In the genomic region with DNA sequence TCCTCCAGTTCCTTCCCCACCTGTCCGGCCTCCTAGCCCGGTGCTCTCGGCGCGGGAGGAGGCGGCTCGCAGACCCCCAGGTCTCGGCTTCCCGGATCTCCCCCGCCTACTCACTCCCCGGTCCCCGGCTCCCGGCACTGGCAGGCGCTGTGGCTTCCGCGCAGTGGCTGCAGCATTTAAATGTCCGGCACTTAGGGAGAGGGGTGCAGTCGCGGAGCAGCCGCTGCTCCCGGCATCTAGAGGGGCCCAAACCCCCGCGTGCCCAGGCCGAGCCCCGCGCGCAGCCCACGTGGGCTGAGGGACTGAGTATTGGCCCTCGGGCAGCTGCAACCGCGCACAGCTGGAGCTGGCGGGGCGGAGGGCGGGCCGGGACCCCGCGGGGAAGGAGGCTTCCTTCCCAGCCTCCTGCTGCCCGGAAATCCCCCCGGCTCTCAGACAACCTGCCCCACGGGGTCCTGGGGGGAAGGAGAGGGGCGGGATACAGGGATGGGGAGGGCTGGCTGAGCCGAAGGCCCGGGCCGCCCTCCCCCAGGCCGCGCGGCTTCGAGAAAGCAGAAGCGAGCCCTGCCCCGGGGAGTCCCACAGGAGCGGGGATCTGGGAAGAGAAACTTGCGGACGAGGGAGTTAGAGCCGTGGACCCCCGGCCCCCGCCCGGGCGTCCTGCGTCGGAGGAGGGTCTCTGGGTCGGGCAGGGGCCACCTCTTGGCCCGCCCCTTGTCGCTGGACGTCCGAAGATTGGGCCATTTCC, we compare ENCODE assay signal across 1 cellular context.
TF ChIP-seq lines count a peak whose summit lies in the region.

No MANE protein-coding gene starts in this region.

TF ChIP-seq in GM12878, 131 proteins besides CTCF, POLR2A, EP300 and RAD21:
- TF ChIP-seq, protein P1, sequence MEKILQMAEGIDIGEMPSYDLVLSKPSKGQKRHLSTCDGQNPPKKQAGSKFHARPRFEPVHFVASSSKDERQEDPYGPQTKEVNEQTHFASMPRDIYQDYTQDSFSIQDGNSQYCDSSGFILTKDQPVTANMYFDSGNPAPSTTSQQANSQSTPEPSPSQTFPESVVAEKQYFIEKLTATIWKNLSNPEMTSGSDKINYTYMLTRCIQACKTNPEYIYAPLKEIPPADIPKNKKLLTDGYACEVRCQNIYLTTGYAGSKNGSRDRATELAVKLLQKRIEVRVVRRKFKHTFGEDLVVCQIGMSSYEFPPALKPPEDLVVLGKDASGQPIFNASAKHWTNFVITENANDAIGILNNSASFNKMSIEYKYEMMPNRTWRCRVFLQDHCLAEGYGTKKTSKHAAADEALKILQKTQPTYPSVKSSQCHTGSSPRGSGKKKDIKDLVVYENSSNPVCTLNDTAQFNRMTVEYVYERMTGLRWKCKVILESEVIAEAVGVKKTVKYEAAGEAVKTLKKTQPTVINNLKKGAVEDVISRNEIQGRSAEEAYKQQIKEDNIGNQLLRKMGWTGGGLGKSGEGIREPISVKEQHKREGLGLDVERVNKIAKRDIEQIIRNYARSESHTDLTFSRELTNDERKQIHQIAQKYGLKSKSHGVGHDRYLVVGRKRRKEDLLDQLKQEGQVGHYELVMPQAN (conservative IDR thresholded peaks at IDR 0.05): peak; percentile 19; the same call in 1 of the 2 replicates
- TF ChIP-seq IRF3 (IDR thresholded peaks at IDR 0.05) (no peak), SPI1 (IDR thresholded peaks at IDR 0.05; ENCODE audit: borderline replicate concordance, insufficient read depth, low read depth, low read length) (peak; percentile 79), DPF2 (IDR thresholded peaks at IDR 0.05) (peak; percentile 92), EGR1 (IDR thresholded peaks at IDR 0.05; ENCODE audit: borderline replicate concordance in 1 of 2, low read depth in 2 of 2, low read length in 2 of 2) (0 out of 3 replicates have a peak, but pooled peaks of 1 of the 2 experiments have one; percentile 18), HCFC1 (IDR thresholded peaks at IDR 0.05; ENCODE audit: low read length) (no peak), RELB (IDR thresholded peaks at IDR 0.05; ENCODE audit: low read depth) (peak; percentile 67; the same call in 1 of the 2 replicates), NR2F1 (conservative IDR thresholded peaks at IDR 0.05) (0 out of 2 replicates have a peak, but pooled peaks have one; percentile 13), BHLHE40 (IDR thresholded peaks at IDR 0.05; ENCODE audit: borderline replicate concordance in 1 of 2, low read depth in 2 of 2, low read length in 1 of 2) (0 out of 4 replicates have a peak, but pooled peaks of 1 of the 2 experiments have one; percentile 5), IKZF1 (conservative IDR thresholded peaks at IDR 0.05) (peak; percentile 88), IKZF2 (IDR thresholded peaks at IDR 0.05) (peak; percentile 58 to 73), EED (IDR thresholded peaks at IDR 0.05; ENCODE audit: low read depth) (peak; percentile 70), USF1 (IDR thresholded peaks at IDR 0.05; ENCODE audit: borderline replicate concordance, extremely low read length, insufficient read depth, low read depth, low read length) (peak; percentile 12), SUPT20H (IDR thresholded peaks at IDR 0.05; ENCODE audit: borderline replicate concordance, control insufficient read depth, low read depth, low read length) (no peak), TCF12 (IDR thresholded peaks at IDR 0.05; ENCODE audit: low read depth, low read length) (0 out of 2 replicates have a peak, but pooled peaks have one; percentile 11), STAT1 (conservative IDR thresholded peaks at IDR 0.05) (no peak)
- TF ChIP-seq, protein P2, sequence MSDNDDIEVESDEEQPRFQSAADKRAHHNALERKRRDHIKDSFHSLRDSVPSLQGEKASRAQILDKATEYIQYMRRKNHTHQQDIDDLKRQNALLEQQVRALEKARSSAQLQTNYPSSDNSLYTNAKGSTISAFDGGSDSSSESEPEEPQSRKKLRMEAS (IDR thresholded peaks at IDR 0.05; ENCODE audit: low read depth, low read length): 0 out of 2 replicates have a peak, but pooled peaks have one; percentile 22
TF ChIP-seq in GM12878: peak in this region for 13.
